Comparison of ENCODE assay signal across 31 cellular contexts in genomic region chr4:5927747-5928146, GRCh38. TPM values are rescaled to one million over a fixed set of nuclear protein-coding genes. Genes with fewer than 3 reads are reported as not detected.
"Had no signal": no experiment of that assay in that cellular context is flagged by ENCODE, and none has a peak within 500 bp of the region (broad histone marks: within the 10 kb centered on the region; RNA-seq: fewer than 3 reads in every experiment).

No MANE protein-coding gene starts in this region.

- H3K4me1 Mint-ChIP-seq: activated CD4-positive, alpha-beta memory T cell treated with anti-CD3 and anti-CD28 coated beads, Interleukin-2, amount 10 ng/mL, durations not matched to agents 7 days and 5 days; activated CD8-positive, alpha-beta memory T cell treated with anti-CD3 and anti-CD28 coated beads, Interleukin-2, amount 10 ng/mL, durations not matched to agents 7 days and 5 days; activated naive CD4-positive, alpha-beta T cell treated with anti-CD3 and anti-CD28 coated beads, Interleukin-2, amount 10 ng/mL, durations not matched to agents 7 days and 5 days; activated naive CD8-positive, alpha-beta T cell treated with anti-CD3 and anti-CD28 coated beads for 36 hours; central memory CD8-positive, alpha-beta T cell had no signal

- DNase-seq: activated CD4-positive, alpha-beta memory T cell treated with anti-CD3 and anti-CD28 coated beads, Interleukin-2, amount 10 ng/mL, durations not matched to agents 7 days and 5 days; activated CD4-positive, alpha-beta T cell treated with anti-CD3 and anti-CD28 coated beads for 1 hour; activated CD4-positive, alpha-beta T cell treated with anti-CD3 and anti-CD28 coated beads for 48 hours; activated CD4-positive, CD25-positive, alpha-beta regulatory T cell; activated CD8-positive, alpha-beta memory T cell treated with anti-CD3 and anti-CD28 coated beads for 24 hours; activated CD8-positive, alpha-beta memory T cell treated with anti-CD3 and anti-CD28 coated beads, Interleukin-2, amount 10 ng/mL, durations not matched to agents 7 days and 5 days; activated CD8-positive, alpha-beta memory T cell treated with anti-CD3 and anti-CD28 coated beads, Interleukin-2, amount 50 U/mL, for 48 hours; activated effector memory CD4-positive, alpha-beta T cell treated with Interleukin-2 at 50 U/mL for 16 hours; activated naive CD4-positive, alpha-beta T cell treated with anti-CD3 and anti-CD28 coated beads, Interleukin-2, amount 10 ng/mL, durations not matched to agents 7 days and 5 days; activated naive CD8-positive, alpha-beta T cell treated with anti-CD3 and anti-CD28 coated beads for 36 hours; activated T-cell treated with anti-CD3 and anti-CD28 coated beads, Interleukin-2, amount 50 U/mL, for 48 hours; amniotic stem cell; aorta; NCI-H1105; NCI-H1417 treated with DMSO at 0.1 percent for 48 hours; NCI-H187 treated with DMSO at 0.1 percent for 48 hours; NCI-H2081; NCI-H524 treated with DMSO at 0.1 percent for 48 hours; PC-3; Peyer's patch; RPMI8226; SIG-M5; SW 1271; T-helper 1 cell; T-helper 2 cell; T-helper 9 cell; WERI-Rb-1 had no signal

- H3K36me3 ChIP-seq: cardiac muscle cell, Peyer's patch, WERI-Rb-1 had no signal

- H3K4me3 ChIP-seq: cardiac muscle cell, Peyer's patch had no signal

- H3K36me3 Mint-ChIP-seq: activated CD8-positive, alpha-beta memory T cell treated with anti-CD3 and anti-CD28 coated beads, Interleukin-2, amount 10 ng/mL, durations not matched to agents 7 days and 5 days; activated naive CD4-positive, alpha-beta T cell treated with anti-CD3 and anti-CD28 coated beads, Interleukin-2, amount 10 ng/mL, durations not matched to agents 7 days and 5 days; activated naive CD8-positive, alpha-beta T cell treated with anti-CD3 and anti-CD28 coated beads for 36 hours had no signal

- H3K9me3 ChIP-seq: Peyer's patch had no signal

- H3K27me3 ChIP-seq: cardiac muscle cell, Peyer's patch had no signal

- H3K9me3 Mint-ChIP-seq: activated CD4-positive, alpha-beta memory T cell treated with anti-CD3 and anti-CD28 coated beads, Interleukin-2, amount 10 ng/mL, durations not matched to agents 7 days and 5 days; activated naive CD8-positive, alpha-beta T cell treated with anti-CD3 and anti-CD28 coated beads for 36 hours; central memory CD8-positive, alpha-beta T cell had no signal

- H3K27ac Mint-ChIP-seq: activated CD4-positive, alpha-beta memory T cell treated with anti-CD3 and anti-CD28 coated beads, Interleukin-2, amount 10 ng/mL, durations not matched to agents 7 days and 5 days; activated CD8-positive, alpha-beta memory T cell treated with anti-CD3 and anti-CD28 coated beads, Interleukin-2, amount 10 ng/mL, durations not matched to agents 7 days and 5 days; activated naive CD4-positive, alpha-beta T cell treated with anti-CD3 and anti-CD28 coated beads, Interleukin-2, amount 10 ng/mL, durations not matched to agents 7 days and 5 days; activated naive CD8-positive, alpha-beta T cell treated with anti-CD3 and anti-CD28 coated beads for 36 hours had no signal

- ATAC-seq: activated CD8-positive, alpha-beta memory T cell treated with anti-CD3 and anti-CD28 coated beads, Interleukin-2, amount 10 ng/mL, durations not matched to agents 7 days and 5 days; PC-3; SK-N-SH treated with all-trans-retinoic acid at 6 μM for 48 hours had no signal

- H3K27me3 Mint-ChIP-seq: activated naive CD4-positive, alpha-beta T cell treated with anti-CD3 and anti-CD28 coated beads, Interleukin-2, amount 10 ng/mL, durations not matched to agents 7 days and 5 days had no signal

- H3K4me3 Mint-ChIP-seq: activated CD4-positive, alpha-beta memory T cell treated with anti-CD3 and anti-CD28 coated beads, Interleukin-2, amount 10 ng/mL, durations not matched to agents 7 days and 5 days; activated CD8-positive, alpha-beta memory T cell treated with anti-CD3 and anti-CD28 coated beads, Interleukin-2, amount 10 ng/mL, durations not matched to agents 7 days and 5 days; activated naive CD4-positive, alpha-beta T cell treated with anti-CD3 and anti-CD28 coated beads, Interleukin-2, amount 10 ng/mL, durations not matched to agents 7 days and 5 days; activated naive CD8-positive, alpha-beta T cell treated with anti-CD3 and anti-CD28 coated beads for 36 hours; central memory CD8-positive, alpha-beta T cell had no signal

- H3K27ac ChIP-seq: cardiac muscle cell, Peyer's patch, WERI-Rb-1 had no signal

- H3K4me1 ChIP-seq: Peyer's patch had no signal

RNA-seq across cellular contexts. Expression of gene CRMP1, which starts 34.9 kb away (rescaled TPM):
- total RNA-seq: activated naive CD8-positive, alpha-beta T cell treated with anti-CD3 and anti-CD28 coated beads for 36 hours; MCF 10A; PC-3 had no signal
